ENCODE assay signal across 8 cellular contexts in the genomic region with DNA sequence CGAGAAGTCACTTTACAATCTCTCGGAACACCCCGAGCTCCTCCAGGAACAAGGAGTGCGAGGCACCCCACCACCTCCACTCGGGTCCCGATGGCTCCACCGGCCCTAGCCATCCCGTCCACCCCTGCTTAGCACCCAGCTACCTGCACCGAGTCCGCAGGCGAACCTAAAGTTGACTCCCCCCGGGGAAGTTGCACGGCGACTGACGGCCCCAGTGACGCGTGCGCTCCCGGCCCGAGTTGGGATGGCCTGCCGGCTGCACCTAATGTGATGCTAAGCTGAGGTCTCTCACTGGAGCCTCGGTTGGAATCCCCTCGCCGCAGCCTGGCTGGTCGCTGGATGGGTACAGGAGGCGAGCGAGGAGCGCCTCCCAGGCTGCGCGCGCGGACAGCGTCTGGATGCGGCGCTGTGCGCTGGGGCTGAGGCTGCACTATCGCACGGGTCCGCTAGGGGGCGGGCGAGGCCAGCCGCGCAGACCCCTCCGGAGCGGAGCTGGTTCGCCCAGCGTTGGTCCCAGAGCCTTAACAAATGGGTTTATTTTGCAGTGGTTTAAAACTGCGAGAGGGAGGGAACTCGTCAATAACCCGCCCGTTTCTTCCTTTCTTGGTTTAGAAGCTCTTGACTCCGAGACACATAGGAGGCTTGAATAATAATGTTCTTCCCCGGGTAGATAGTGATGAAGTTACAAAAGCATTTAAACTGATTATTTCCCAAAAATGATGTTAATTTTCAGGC. TPM values are rescaled to one million over a fixed set of nuclear protein-coding genes. Genes with fewer than 3 reads are reported as not detected.
DNase-seq lines count a peak whose midpoint lies in the region; ATAC-seq and TF ChIP-seq lines count a peak whose summit lies in the region.

Gene OXTR, minus strand, starts transcription at position 526 of the 735 bp plus-strand sequence. CDS start 1,426 bp downstream, outside the sequence.

- H3K27me3 Mint-ChIP-seq in T-helper 17 cell (peaks cover 50% of the 10 kb centered on the region), brain (peaks cover 52% of the 10 kb centered on the region)

- peaks cover 14% of the 10 kb centered on the region for H3K4me1 Mint-ChIP-seq in T-helper 17 cell
- peaks cover 21% of the 10 kb centered on the region for H3K4me1 Mint-ChIP-seq in brain

- peak; percentile 16 for DNase-seq in Jurkat, Clone E6-1 (ENCODE audit: low read depth, low spot score)
- DNase-seq in T-helper 17 cell, result peak; percentile 13 to 38 (median 34)
- DNase-seq in smooth muscle cell (lab: John Stamatoyannopoulos, UW; ENCODE audit: unreplicated experiment), result peak; percentile 41
- no peak for DNase-seq in GF-D8 (lab: John Stamatoyannopoulos, UW)

- H3K4me2 ChIP-seq in smooth muscle cell, result peak within 1 kb of the TSS; percentile 90

- WGBS in smooth muscle cell (ENCODE audit: low lambda C conversion rate), result 11% methylated on average over 53 of the region's 53 CpGs

- TF ChIP-seq CTCF in GM12801 (IDR thresholded peaks at IDR 0.05; ENCODE audit: extremely low read depth, insufficient read length), result peak; percentile 79
- peak; percentile 96 to 98 for TF ChIP-seq CTCF in brain (conservative IDR thresholded peaks at IDR 0.05)
- TF ChIP-seq CTCF in smooth muscle cell (IDR thresholded peaks at IDR 0.05; ENCODE audit: borderline replicate concordance, insufficient read depth, poor library complexity, severe bottlenecking), result peak; percentile 100

- ATAC-seq in GM21786 (IDR thresholded peaks at IDR 0.05; ENCODE audit: unreplicated experiment), result peak; percentile 70
- peak; percentile 79 for ATAC-seq in T-helper 17 cell

- no peaks in the 10 kb centered on the region for H3K4me1 ChIP-seq in smooth muscle cell (ENCODE audit: low read depth)

- H3K4me3 Mint-ChIP-seq in T-helper 17 cell (peak within 1 kb of the TSS; percentile 41), brain (peak within 1 kb of the TSS; percentile 74 to 87 (median 82))

- H3K9me3 Mint-ChIP-seq in brain, result peaks cover 0 to 9% (median 3%) of the 10 kb centered on the region in 5 experiments

- no peaks in the 10 kb centered on the region for H3K36me3 ChIP-seq in smooth muscle cell (ENCODE audit: low read depth)

- H3F3A ChIP-seq in smooth muscle cell (ENCODE audit: low read depth), result no peaks in the 10 kb centered on the region

- H3K27ac ChIP-seq in smooth muscle cell (ENCODE audit: low read depth), result no peak within 1 kb of the TSS

- H2AFZ ChIP-seq in smooth muscle cell (ENCODE audit: low read depth), result peak within 1 kb of the TSS; percentile 77

- H4K20me1 ChIP-seq in smooth muscle cell (ENCODE audit: low read depth), result no peaks in the 10 kb centered on the region

- no peaks in the 10 kb centered on the region for H3K79me2 ChIP-seq in smooth muscle cell (ENCODE audit: low read depth)

- H3K9me3 ChIP-seq in T-helper 17 cell (ENCODE audit: control insufficient read depth, low read length, poor library complexity, severe bottlenecking), result no peaks in the 10 kb centered on the region
- no peaks in the 10 kb centered on the region for H3K9me3 ChIP-seq in iPS-18c (ENCODE audit: control insufficient read depth, insufficient read depth, low read length)
- no peaks in the 10 kb centered on the region for H3K9me3 ChIP-seq in smooth muscle cell (replicated peaks; ENCODE audit: low read depth)

- H3K4me3 ChIP-seq in Jurkat, Clone E6-1 (ENCODE audit: low read length), result peak within 1 kb of the TSS; percentile 13
- H3K4me3 ChIP-seq in iPS-18c (ENCODE audit: insufficient read depth, low read depth, low read length) (peak within 1 kb of the TSS; percentile 46), smooth muscle cell (peak within 1 kb of the TSS; percentile 51)

- H3K9ac ChIP-seq in smooth muscle cell (ENCODE audit: low read depth), result no peak within 1 kb of the TSS

- H3K27me3 ChIP-seq in smooth muscle cell (ENCODE audit: low read depth), result peaks cover 26% of the 10 kb centered on the region

- no peak within 1 kb of the TSS for H3K27ac Mint-ChIP-seq in T-helper 17 cell
- H3K27ac Mint-ChIP-seq in brain, result peak within 1 kb of the TSS in 3 of 5 experiments; percentile 18 to 36 (median 29)

- H3K36me3 Mint-ChIP-seq in T-helper 17 cell (ENCODE audit: low read depth), result no peaks in the 10 kb centered on the region
- peaks cover 4% of the 10 kb centered on the region for H3K36me3 Mint-ChIP-seq in brain

RNA-seq across cellular contexts. Expression of gene OXTR, which starts in this region (rescaled TPM):
- polyA plus RNA-seq in Jurkat, Clone E6-1 (2012; ENCODE audit: insufficient read depth, insufficient read length), result 0.98 TPM
- under 1 TPM in 1 of 2 donors, not detected in 1; 0.44 TPM for total RNA-seq in T-helper 17 cell
- polyA plus RNA-seq in brain (ENCODE audit: insufficient read depth, low read depth, low replicate concordance), result 0.42 TPM
- 1.1 and 2.0 TPM in 2 replicates for total RNA-seq in smooth muscle cell
- polyA plus RNA-seq in smooth muscle cell, result 0.54 and 1.5 TPM in 2 replicates

Comparison
In these comparisons a context has a peak if more than half of its experiments do, and no peak if none do; other contexts are left out.
1. Peak in DNase-seq and ATAC-seq in T-helper 17 cell; RNA of the gene not detected or under 1 TPM.